In genomic region chr20:47549671-47550070, GRCh38 we compare ENCODE assay signal across 1 cellular context.
TF ChIP-seq lines count a peak whose summit lies in the region.

No MANE protein-coding gene starts in this region.

TF ChIP-seq in WTC11, 78 proteins besides CTCF, POLR2A, EP300 and RAD21:
- TF ChIP-seq CBFB (CRISPR knock-in tag; IDR thresholded peaks at IDR 0.05; ENCODE audit: low read depth) (no peak), CREM (CRISPR knock-in tag; IDR thresholded peaks at IDR 0.05) (no peak), GTF2I (CRISPR knock-in tag; conservative IDR thresholded peaks at IDR 0.05) (no peak), ZNF219 (CRISPR knock-in tag; IDR thresholded peaks at IDR 0.05; ENCODE audit: borderline replicate concordance) (no peak), RORB (CRISPR knock-in tag; IDR thresholded peaks at IDR 0.05) (no peak), ZNF121 (CRISPR knock-in tag; IDR thresholded peaks at IDR 0.05) (no peak), ERG (CRISPR knock-in tag; IDR thresholded peaks at IDR 0.05) (no peak), ATF1 (CRISPR knock-in tag; IDR thresholded peaks at IDR 0.05) (no peak), SP1 (CRISPR knock-in tag; conservative IDR thresholded peaks at IDR 0.05) (no peak), NFYB (CRISPR knock-in tag; conservative IDR thresholded peaks at IDR 0.05; ENCODE audit: low read depth) (no peak)
- TF ChIP-seq, protein P1, sequence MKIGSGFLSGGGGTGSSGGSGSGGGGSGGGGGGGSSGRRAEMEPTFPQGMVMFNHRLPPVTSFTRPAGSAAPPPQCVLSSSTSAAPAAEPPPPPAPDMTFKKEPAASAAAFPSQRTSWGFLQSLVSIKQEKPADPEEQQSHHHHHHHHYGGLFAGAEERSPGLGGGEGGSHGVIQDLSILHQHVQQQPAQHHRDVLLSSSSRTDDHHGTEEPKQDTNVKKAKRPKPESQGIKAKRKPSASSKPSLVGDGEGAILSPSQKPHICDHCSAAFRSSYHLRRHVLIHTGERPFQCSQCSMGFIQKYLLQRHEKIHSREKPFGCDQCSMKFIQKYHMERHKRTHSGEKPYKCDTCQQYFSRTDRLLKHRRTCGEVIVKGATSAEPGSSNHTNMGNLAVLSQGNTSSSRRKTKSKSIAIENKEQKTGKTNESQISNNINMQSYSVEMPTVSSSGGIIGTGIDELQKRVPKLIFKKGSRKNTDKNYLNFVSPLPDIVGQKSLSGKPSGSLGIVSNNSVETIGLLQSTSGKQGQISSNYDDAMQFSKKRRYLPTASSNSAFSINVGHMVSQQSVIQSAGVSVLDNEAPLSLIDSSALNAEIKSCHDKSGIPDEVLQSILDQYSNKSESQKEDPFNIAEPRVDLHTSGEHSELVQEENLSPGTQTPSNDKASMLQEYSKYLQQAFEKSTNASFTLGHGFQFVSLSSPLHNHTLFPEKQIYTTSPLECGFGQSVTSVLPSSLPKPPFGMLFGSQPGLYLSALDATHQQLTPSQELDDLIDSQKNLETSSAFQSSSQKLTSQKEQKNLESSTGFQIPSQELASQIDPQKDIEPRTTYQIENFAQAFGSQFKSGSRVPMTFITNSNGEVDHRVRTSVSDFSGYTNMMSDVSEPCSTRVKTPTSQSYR (CRISPR knock-in tag; IDR thresholded peaks at IDR 0.05) = no peak
